Comparison of ENCODE assay signal across 8 cellular contexts in the genomic region with DNA sequence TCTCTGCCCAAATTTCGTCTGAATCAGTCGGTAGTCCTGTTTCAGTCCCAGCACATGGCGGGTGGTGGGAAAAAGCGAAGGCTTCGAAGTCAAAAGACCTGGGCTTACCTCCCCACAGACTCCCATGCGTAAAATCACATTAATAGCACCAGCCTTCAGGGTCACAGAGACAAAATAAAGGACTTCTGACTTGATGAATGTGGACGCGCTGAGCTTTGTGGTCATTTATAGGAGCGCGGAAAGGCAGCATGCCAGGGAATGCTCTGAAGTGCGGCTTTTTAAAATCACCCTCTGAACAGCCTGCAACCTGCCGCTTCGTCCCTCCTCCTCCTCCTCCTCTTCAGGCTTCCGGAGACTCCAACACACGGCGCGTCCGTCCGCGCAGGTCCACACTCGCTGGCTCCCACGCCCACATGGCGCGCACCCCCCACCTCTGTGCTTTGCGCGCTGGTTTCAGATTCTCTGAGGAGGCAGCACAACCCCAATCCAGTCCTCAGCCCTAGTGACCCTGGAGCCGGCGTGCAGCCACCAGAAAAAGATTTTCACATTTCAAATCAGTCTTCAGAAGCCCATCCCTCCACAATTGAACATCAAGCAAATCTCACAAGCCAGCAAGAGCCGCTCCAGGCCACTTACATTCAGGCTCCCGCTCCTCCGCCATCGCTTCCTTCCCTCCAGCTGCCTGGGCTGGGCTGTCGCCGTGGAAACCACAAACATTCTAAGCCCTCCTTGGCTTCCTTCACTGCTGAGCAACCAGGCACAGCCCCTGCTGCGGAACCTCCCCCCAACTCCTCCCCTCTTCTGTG. TPM values are rescaled to one million over a fixed set of nuclear protein-coding genes. Genes with fewer than 3 reads are reported as not detected.
DNase-seq lines count a peak whose midpoint lies in the region; ATAC-seq and TF ChIP-seq lines count a peak whose summit lies in the region.

TSS of gene C6orf118 (minus strand) at position 680 of the 806 bp plus-strand sequence. CDS start at position 661, 19 bp downstream.

- no peaks in the 10 kb centered on the region for H3K79me2 ChIP-seq in OCI-LY7 (ENCODE audit: insufficient read depth, low read depth, low read length)

- POLR2A ChIA-PET in OCI-LY7 (lab: Charles Lee): no interaction called here

- H3K4me3 ChIP-seq in fibroblast of the aortic adventitia (ENCODE audit: low read depth, low read length) (peak within 1 kb of the TSS; percentile 62), OCI-LY7 (ENCODE audit: low read depth, low read length, poor library complexity, severe bottlenecking) (no peak within 1 kb of the TSS)

- H3K27ac ChIP-seq in OCI-LY7 (ENCODE audit: low read depth, low read length, poor library complexity, severe bottlenecking): no peak within 1 kb of the TSS

- no peaks in the 10 kb centered on the region for H3K36me3 Mint-ChIP-seq in nephron progenitor cell (ENCODE audit: low read depth)

- peak within 1 kb of the TSS; percentile 87 for H3K4me3 Mint-ChIP-seq in nephron progenitor cell

- H3K27ac Mint-ChIP-seq in nephron progenitor cell: peak within 1 kb of the TSS; percentile 98

- no peaks in the 10 kb centered on the region for H3K9me3 ChIP-seq in OCI-LY7 (ENCODE audit: low read length)

- ATAC-seq in HG03095 (IDR thresholded peaks at IDR 0.05; ENCODE audit: unreplicated experiment): no peak

- TF ChIP-seq CTCF in fibroblast of the aortic adventitia (IDR thresholded peaks at IDR 0.05; ENCODE audit: insufficient read depth, low read length) (no peak), nephron progenitor cell (IDR thresholded peaks at IDR 0.05) (no peak), OCI-LY7 (conservative IDR thresholded peaks at IDR 0.05; ENCODE audit: low read length) (no peak)

- H3K36me3 ChIP-seq in OCI-LY7 (ENCODE audit: insufficient read depth, low read length): no peaks in the 10 kb centered on the region

- no peaks in the 10 kb centered on the region for H3K9me2 ChIP-seq in OCI-LY7 (ENCODE audit: insufficient read depth, low read length)

- H3K4me1 Mint-ChIP-seq in nephron progenitor cell: peaks cover 20% of the 10 kb centered on the region

- H3K9me3 Mint-ChIP-seq in nephron progenitor cell: no peaks in the 10 kb centered on the region

- peaks cover 24% of the 10 kb centered on the region for H3K27me3 Mint-ChIP-seq in nephron progenitor cell (ENCODE audit: low read depth, poor library complexity)

- CTCF ChIA-PET in OCI-LY7 (lab: Charles Lee; ENCODE audit: unreplicated experiment): no interaction called here

- no peak within 1 kb of the TSS for H2AFZ ChIP-seq in OCI-LY7 (ENCODE audit: low read length)

- intact Hi-C loops in OCI-LY7 (cut with micrococcal nuclease; ENCODE audit: unreplicated experiment): no loop called here

- H4K20me1 ChIP-seq in OCI-LY7 (ENCODE audit: insufficient read depth, low read length): no peaks in the 10 kb centered on the region

- H3K4me1 ChIP-seq in OCI-LY7 (ENCODE audit: insufficient read depth, low read length, poor library complexity, severe bottlenecking): no peaks in the 10 kb centered on the region

- H3K4me2 ChIP-seq in OCI-LY7 (ENCODE audit: low read length): no peak within 1 kb of the TSS

- no TSS peak for BruUV-seq in OCI-LY7 (replicated peaks; lab: Mats Ljungman, UMichigan)

- peak; percentile 7 for DNase-seq in activated CD4-positive, alpha-beta T cell treated with anti-CD3 and anti-CD28 coated beads for 48 hours
- no peak for DNase-seq in activated CD4-positive, alpha-beta T cell treated with anti-CD3 and anti-CD28 coated beads, Interleukin-2, amount 50 U/mL, for 4 hours
- DNase-seq in SK-N-DZ (ENCODE audit: low spot score) (peak; percentile 84), fibroblast of the aortic adventitia (ENCODE audit: low read depth) (peak; percentile 61), nephron progenitor cell (peak; percentile 83), pons (ENCODE audit: low spot score) (no peak), OCI-LY7 (ENCODE audit: low spot score) (no peak)

RNA-seq across cellular contexts. Expression of gene C6orf118, which starts in this region (rescaled TPM):
- polyA plus RNA-seq in SK-N-DZ (2014; cell fraction: cytosol; rRNA removed): 0.54 and 1.8 TPM in 2 replicates
- 1.9 and 4.3 TPM in 2 replicates for polyA plus RNA-seq in SK-N-DZ (2014; cell fraction: nucleus; rRNA removed)
- not detected in 2 replicates for total RNA-seq in fibroblast of the aortic adventitia (ENCODE audit: low replicate concordance)
- not detected in 2 replicates for total RNA-seq in OCI-LY7 (2014; rRNA removed; shearing (Covaris generic))
- total RNA-seq in OCI-LY7 (2022): not detected in 2 replicates

Comparison
In these comparisons a context has a peak if more than half of its experiments do, and no peak if none do; other contexts are left out.
1. DNase-seq: peak in activated CD4-positive, alpha-beta T cell treated with anti-CD3 and anti-CD28 coated beads for 48 hours (single experiment), SK-N-DZ (single experiment) and nephron progenitor cell (single experiment); none in activated CD4-positive, alpha-beta T cell treated with anti-CD3 and anti-CD28 coated beads, Interleukin-2, amount 50 U/mL, for 4 hours (0 of 2), pons (single experiment) and OCI-LY7 (single experiment).
2. Peak in DNase-seq and H3K4me3 ChIP-seq in fibroblast of the aortic adventitia; RNA of the gene not detected or under 1 TPM.